ENCODE assay signal across 17 cellular contexts in the genomic region with DNA sequence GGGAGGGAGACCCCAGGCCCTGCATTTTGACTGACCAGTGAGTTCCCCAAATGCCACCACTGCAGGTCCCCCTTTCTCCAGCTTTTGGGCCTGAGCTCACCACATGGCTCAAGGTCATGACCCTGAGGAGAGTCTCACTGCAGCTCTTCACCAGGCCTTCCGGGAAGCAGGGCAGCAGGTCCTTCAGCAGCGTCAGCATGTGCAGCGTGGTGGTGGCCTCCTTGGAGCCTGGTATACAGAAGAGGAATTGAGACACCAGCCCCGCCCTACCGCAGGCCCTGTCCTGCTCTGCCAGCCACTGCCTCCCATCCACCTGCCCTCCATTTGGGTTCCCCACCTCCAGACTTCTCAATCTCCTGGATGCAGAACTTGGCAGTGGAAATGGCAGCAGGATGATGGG.
"Had no signal": no experiment of that assay in that cellular context is flagged by ENCODE, and none has a peak within 500 bp of the region (broad histone marks: within the 10 kb centered on the region; RNA-seq: fewer than 3 reads in every experiment).

No MANE protein-coding gene starts in this region.

- H3K4me2 ChIP-seq: neural progenitor cell, smooth muscle cell had no signal

- DNase-seq: activated CD4-positive, alpha-beta T cell treated with anti-CD3 and anti-CD28 coated beads, Interleukin-2, amount 10 ng/mL, durations not matched to agents 7 days and 5 days; activated CD4-positive, CD25-positive, alpha-beta regulatory T cell; activated gamma-delta T cell; activated naive CD8-positive, alpha-beta T cell treated with anti-CD3 and anti-CD28 coated beads, Interleukin-2, amount 10 ng/mL, durations not matched to agents 7 days and 5 days; activated T-cell treated with anti-CD3 and anti-CD28 coated beads, Interleukin-2, amount 50 U/mL, for 4 hours; esophagus squamous epithelium; foreskin fibroblast; head of caudate nucleus; transverse colon had no signal

- H3K4me1 ChIP-seq: breast epithelium, neural progenitor cell, transverse colon had no signal

- H3K4me3 ChIP-seq: breast epithelium, esophagus squamous epithelium, neural progenitor cell, smooth muscle cell, transverse colon had no signal

- H3K4me3 Mint-ChIP-seq: activated CD4-positive, alpha-beta T cell treated with anti-CD3 and anti-CD28 coated beads, Interleukin-2, amount 10 ng/mL, durations not matched to agents 7 days and 5 days; activated naive CD8-positive, alpha-beta T cell treated with anti-CD3 and anti-CD28 coated beads, Interleukin-2, amount 10 ng/mL, durations not matched to agents 7 days and 5 days; activated T-cell treated with anti-CD3 and anti-CD28 coated beads, Interleukin-2, amount 50 U/mL, for 4 hours; stimulated activated memory B cell treated with anti-CD40 and anti-IgM and Interleukin-4, amounts not matched to agents 10 μg/mL and 1 μg/mL and 100 μg/mL, for 72 hours; T-helper 1 cell treated with Interleukin-12 subunit alpha and Interleukin-12 subunit beta and Interleukin-4 antibody, amounts not matched to agents 30 μg/mL and 1 μg/mL, for 36 hours had no signal

- H3K27ac ChIP-seq: breast epithelium, esophagus squamous epithelium, neural progenitor cell, transverse colon had no signal

- H2AFZ ChIP-seq: neural progenitor cell had no signal

- H3K9me3 ChIP-seq: breast epithelium, esophagus squamous epithelium, transverse colon had no signal

- H3K9ac ChIP-seq: neural progenitor cell had no signal

- H3K27me3 Mint-ChIP-seq: activated CD4-positive, alpha-beta T cell treated with anti-CD3 and anti-CD28 coated beads, Interleukin-2, amount 10 ng/mL, durations not matched to agents 7 days and 5 days; activated naive CD8-positive, alpha-beta T cell treated with anti-CD3 and anti-CD28 coated beads, Interleukin-2, amount 10 ng/mL, durations not matched to agents 7 days and 5 days; stimulated activated memory B cell treated with anti-CD40 and anti-IgM and Interleukin-4, amounts not matched to agents 10 μg/mL and 1 μg/mL and 100 μg/mL, for 72 hours had no signal

- ATAC-seq: activated T-cell treated with anti-CD3 and anti-CD28 coated beads, Interleukin-2, amount 50 U/mL, for 4 hours; SK-N-SH treated with all-trans-retinoic acid at 6 μM for 48 hours; stimulated activated memory B cell treated with anti-CD40 and anti-IgM and Interleukin-4, amounts not matched to agents 10 μg/mL and 1 μg/mL and 100 μg/mL, for 72 hours had no signal

- H3K9me3 Mint-ChIP-seq: activated CD4-positive, alpha-beta T cell treated with anti-CD3 and anti-CD28 coated beads, Interleukin-2, amount 10 ng/mL, durations not matched to agents 7 days and 5 days; activated naive CD8-positive, alpha-beta T cell treated with anti-CD3 and anti-CD28 coated beads, Interleukin-2, amount 10 ng/mL, durations not matched to agents 7 days and 5 days; activated T-cell treated with anti-CD3 and anti-CD28 coated beads, Interleukin-2, amount 50 U/mL, for 4 hours; neural progenitor cell; stimulated activated memory B cell treated with anti-CD40 and anti-IgM and Interleukin-4, amounts not matched to agents 10 μg/mL and 1 μg/mL and 100 μg/mL, for 72 hours; T-helper 1 cell treated with Interleukin-12 subunit alpha and Interleukin-12 subunit beta and Interleukin-4 antibody, amounts not matched to agents 30 μg/mL and 1 μg/mL, for 36 hours had no signal

- H3K36me3 ChIP-seq: breast epithelium, neural progenitor cell had no signal

- H3K27me3 ChIP-seq: breast epithelium, esophagus squamous epithelium, neural progenitor cell, transverse colon had no signal

- H3K27ac Mint-ChIP-seq: activated CD4-positive, alpha-beta T cell treated with anti-CD3 and anti-CD28 coated beads, Interleukin-2, amount 10 ng/mL, durations not matched to agents 7 days and 5 days; activated naive CD8-positive, alpha-beta T cell treated with anti-CD3 and anti-CD28 coated beads, Interleukin-2, amount 10 ng/mL, durations not matched to agents 7 days and 5 days; neural progenitor cell; stimulated activated memory B cell treated with anti-CD40 and anti-IgM and Interleukin-4, amounts not matched to agents 10 μg/mL and 1 μg/mL and 100 μg/mL, for 72 hours; T-helper 1 cell treated with Interleukin-12 subunit alpha and Interleukin-12 subunit beta and Interleukin-4 antibody, amounts not matched to agents 30 μg/mL and 1 μg/mL, for 36 hours had no signal

- H3K4me1 Mint-ChIP-seq: activated naive CD8-positive, alpha-beta T cell treated with anti-CD3 and anti-CD28 coated beads, Interleukin-2, amount 10 ng/mL, durations not matched to agents 7 days and 5 days; neural progenitor cell; stimulated activated memory B cell treated with anti-CD40 and anti-IgM and Interleukin-4, amounts not matched to agents 10 μg/mL and 1 μg/mL and 100 μg/mL, for 72 hours had no signal

- FAIRE-seq: islet of Langerhans, TTC549 had no signal
